In the genomic region with DNA sequence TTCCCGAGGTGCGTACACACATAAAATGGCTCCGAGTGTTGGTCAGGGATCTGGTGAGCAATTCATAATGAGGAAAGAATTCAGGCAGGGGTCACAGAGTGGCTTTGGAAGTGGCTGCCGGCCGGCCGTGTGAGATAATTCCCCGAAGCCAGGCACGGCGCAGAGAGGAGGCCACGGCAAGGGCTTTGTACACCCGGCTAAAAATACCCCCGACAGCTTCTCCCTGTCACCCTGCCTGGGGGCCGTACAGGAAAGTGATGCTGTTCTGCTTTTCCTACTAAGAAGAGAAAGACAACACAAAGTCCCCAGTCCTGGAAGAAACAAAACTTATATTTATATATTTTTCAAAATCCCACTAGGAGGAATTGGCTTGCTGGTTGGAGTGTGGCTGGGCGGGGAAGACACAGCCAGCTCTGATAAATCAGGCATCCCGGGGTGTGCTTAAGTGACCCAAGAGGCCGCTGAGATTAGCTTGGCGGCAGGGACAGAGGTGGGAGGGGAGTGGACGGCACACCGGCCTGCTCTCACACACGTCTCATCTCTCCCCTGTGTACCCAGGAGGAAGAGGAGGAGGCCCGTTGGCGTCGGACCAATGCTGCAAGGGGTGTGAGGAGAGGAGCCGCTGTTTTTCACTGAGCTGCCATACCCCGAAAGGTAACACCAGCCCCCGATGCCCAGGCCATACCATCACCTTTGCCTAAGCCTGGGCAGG, we compare ENCODE assay signal across 8 cellular contexts.
A peak's percentile ranks its signal among the peaks of the same experiment; 100 is the strongest.
DNase-seq lines count a peak whose midpoint lies in the region; ATAC-seq, FAIRE-seq and TF ChIP-seq lines count a peak whose summit lies in the region.

No MANE protein-coding gene starts in this region.

- H3K4me3 ChIP-seq in astrocyte of the spinal cord (ENCODE audit: low read depth, low read length) (no peak overlapping the region), kidney (ENCODE audit: low read length in 2 of 2) (no peak overlapping the region), skeletal muscle tissue (ENCODE audit: low read length in 3 of 3) (peak overlapping the region in 1 of 3 donors; percentile 35)

- no peak for ATAC-seq in GM19328 (IDR thresholded peaks at IDR 0.05; ENCODE audit: unreplicated experiment)

- no peaks in the 10 kb centered on the region for H3K27me3 ChIP-seq in skeletal muscle tissue (ENCODE audit: control insufficient read depth in 3 of 3, insufficient read depth in 3 of 3, low read length in 3 of 3)

- in situ Hi-C loops in astrocyte of the spinal cord (cut with HindIII; ENCODE audit: low sequenced_read_pairs), result no loop called here

- peak; percentile 91 for DNase-seq in HK-2 (ENCODE audit: unreplicated experiment)
- DNase-seq in astrocyte of the spinal cord (ENCODE audit: low read depth, low spot score), result peak; percentile 95
- peak; percentile 92 for DNase-seq in kidney
- no peak for DNase-seq in activated T-cell treated with anti-CD3 and anti-CD28 coated beads, Interleukin-2, amount 50 U/mL, for 1 hour
- no peak for DNase-seq in 8988T
- no peak for DNase-seq in NCI-H128 (lab: John Stamatoyannopoulos, UW; ENCODE audit: unreplicated experiment)

- TF ChIP-seq CTCF in astrocyte of the spinal cord (IDR thresholded peaks at IDR 0.05; ENCODE audit: low read depth, low read length) (no peak), kidney (IDR thresholded peaks at IDR 0.05; ENCODE audit: borderline replicate concordance, extremely low read depth, insufficient read depth) (no peak)

- H3K27ac ChIP-seq in kidney (ENCODE audit: low read depth in 2 of 2, low read length in 2 of 2), result peak overlapping the region; percentile 64 to 75
- H3K27ac ChIP-seq in skeletal muscle tissue (ENCODE audit: low read depth, low read length), result peak overlapping the region; percentile 88

- peaks cover 39 to 43% of the 10 kb centered on the region in 2 donors for H3K4me1 ChIP-seq in kidney (ENCODE audit: control insufficient read depth in 1 of 2, insufficient read depth in 1 of 2, low read depth in 1 of 2, low read length in 2 of 2)
- peaks cover 74 to 86% (median 82%) of the 10 kb centered on the region in 3 donors for H3K4me1 ChIP-seq in skeletal muscle tissue (ENCODE audit: control insufficient read depth in 3 of 3, insufficient read depth in 3 of 3, low read length in 3 of 3)

- H3K9me3 ChIP-seq in kidney (ENCODE audit: control insufficient read depth in 1 of 2, low read length in 2 of 2) (no peaks in the 10 kb centered on the region), skeletal muscle tissue (ENCODE audit: control insufficient read depth in 3 of 3, low read length in 3 of 3) (no peaks in the 10 kb centered on the region)

- FAIRE-seq in kidney (lab: Jason Lieb, UNC), result no peak

- intact Hi-C loops in kidney (cut with DNase I), result no loop called here

- H3K9ac ChIP-seq in kidney (ENCODE audit: low read length in 2 of 2), result peak overlapping the region; percentile 29 to 52
- peak overlapping the region; percentile 58 to 69 (median 66) for H3K9ac ChIP-seq in skeletal muscle tissue (ENCODE audit: low read depth in 1 of 3, low read length in 3 of 3)

- H3K36me3 ChIP-seq in kidney (ENCODE audit: control insufficient read depth in 1 of 2, insufficient read depth in 2 of 2, low read length in 2 of 2) (peaks cover 10 to 18% of the 10 kb centered on the region in 2 donors), skeletal muscle tissue (ENCODE audit: control insufficient read depth in 3 of 3, insufficient read depth in 3 of 3, low read length in 3 of 3) (peaks cover 13 to 31% (median 23%) of the 10 kb centered on the region in 3 donors)

Comparison
In these comparisons a context has a peak if more than half of its experiments do, and no peak if none do; other contexts are left out.
1. DNase-seq: peak in HK-2 (single experiment), astrocyte of the spinal cord (single experiment) and kidney (single experiment); none in activated T-cell treated with anti-CD3 and anti-CD28 coated beads, Interleukin-2, amount 50 U/mL, for 1 hour (single experiment), 8988T (single experiment) and NCI-H128 (single experiment).